Comparison of ENCODE assay signal across 14 cellular contexts in the genomic region with DNA sequence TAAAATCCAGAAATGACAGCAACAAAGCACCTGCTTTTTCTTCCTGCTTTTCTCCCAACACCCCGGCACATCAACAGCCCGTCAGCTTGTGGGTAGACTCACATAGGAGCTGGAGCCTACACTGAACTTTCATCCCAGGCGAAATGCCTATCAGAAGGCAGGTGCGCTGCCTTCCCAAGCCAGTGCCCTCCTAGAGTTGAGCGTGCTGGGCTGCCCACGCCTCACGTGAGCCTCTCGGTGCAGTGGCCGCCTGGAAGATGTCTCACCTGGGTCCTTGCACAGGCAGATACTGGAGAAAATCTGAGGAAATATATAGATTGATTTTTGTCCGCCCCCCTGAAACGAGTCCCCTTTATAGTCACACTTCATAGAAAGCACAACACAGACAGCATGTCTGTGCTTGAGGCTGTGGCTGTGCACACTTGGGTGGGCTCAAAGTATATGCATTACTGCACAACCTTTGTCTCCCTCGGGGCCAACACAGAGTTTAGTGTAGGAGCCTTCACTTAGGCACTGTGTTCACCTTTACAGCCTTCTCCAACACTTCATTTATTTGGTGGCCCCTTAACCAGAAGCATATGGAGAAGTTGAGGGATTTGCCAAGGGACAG.
A peak's percentile ranks its signal among the peaks of the same experiment; 100 is the strongest.
DNase-seq lines count a peak whose midpoint lies in the region; ATAC-seq, FAIRE-seq and TF ChIP-seq lines count a peak whose summit lies in the region.
"Had no signal": no experiment of that assay in that cellular context is flagged by ENCODE, and none has a peak within 500 bp of the region (broad histone marks: within the 10 kb centered on the region; RNA-seq: fewer than 3 reads in every experiment).

No MANE protein-coding gene starts in this region.

- in situ Hi-C loops in GM23248 (cut with MboI) = no loop called here

- no peaks in the 10 kb centered on the region for H3K9me3 Mint-ChIP-seq in T-cell

- H2AFZ ChIP-seq in GM23248 = no peak overlapping the region
- no peak overlapping the region for H2AFZ ChIP-seq in endothelial cell of umbilical vein (ENCODE audit: low read depth, low read length)

- no TSS peak for BruUV-seq in endothelial cell of umbilical vein (replicated peaks; lab: Mats Ljungman, UMichigan)

- no peaks in the 10 kb centered on the region for H3K36me3 ChIP-seq in GM23248 (ENCODE audit: low read depth)
- no peaks in the 10 kb centered on the region for H3K36me3 ChIP-seq in endothelial cell of umbilical vein (ENCODE audit: control insufficient read depth in 2 of 2, extremely low read depth in 1 of 2, insufficient read depth in 2 of 2, low read length in 2 of 2)
- no peaks in the 10 kb centered on the region for H3K36me3 ChIP-seq in skeletal muscle satellite cell (ENCODE audit: insufficient read depth, low read length)
- H3K36me3 ChIP-seq in body of pancreas (replicated peaks in 1 of 2; ENCODE audit: insufficient read depth in 1 of 2, low read depth in 2 of 2) = no peaks in the 10 kb centered on the region
- H3K36me3 ChIP-seq: esophagus squamous epithelium had no signal

- peak overlapping the region; percentile 97 for H3K27ac ChIP-seq in GM23248
- H3K27ac ChIP-seq in endothelial cell of umbilical vein (ENCODE audit: insufficient read depth, low read depth, low read length) = no peak overlapping the region
- no peak overlapping the region for H3K27ac ChIP-seq in body of pancreas
- H3K27ac ChIP-seq: right lobe of liver, VCaP had no signal

- H3K27me3 ChIP-seq in GM23248 (replicated peaks; ENCODE audit: insufficient read depth) = no peaks in the 10 kb centered on the region
- no peaks in the 10 kb centered on the region for H3K27me3 ChIP-seq in endothelial cell of umbilical vein (ENCODE audit: control insufficient read depth in 2 of 2, insufficient read depth in 2 of 2, low read length in 2 of 2)
- no peaks in the 10 kb centered on the region for H3K27me3 ChIP-seq in skeletal muscle satellite cell (ENCODE audit: control insufficient read depth, insufficient read depth, low read length)
- no peaks in the 10 kb centered on the region for H3K27me3 ChIP-seq in body of pancreas
- H3K27me3 ChIP-seq: esophagus squamous epithelium, right lobe of liver had no signal

- TF ChIP-seq POLR2A in endothelial cell of umbilical vein (IDR thresholded peaks at IDR 0.05; ENCODE audit: low read depth, low read length) (no peak), body of pancreas (IDR thresholded peaks at IDR 0.05) (no peak)

- H3K4me3 Mint-ChIP-seq in T-cell = peak overlapping the region in 1 of 3 donors; percentile 57

- H3K4me3 ChIP-seq in GM23248 (no peak overlapping the region), endothelial cell of umbilical vein (replicated peaks in 1 of 3; ENCODE audit: insufficient read depth in 1 of 3, low read depth in 1 of 3, low read length in 3 of 3) (no peak overlapping the region), skeletal muscle satellite cell (ENCODE audit: low read length) (no peak overlapping the region), body of pancreas (no peak overlapping the region)
- H3K4me3 ChIP-seq: esophagus squamous epithelium, right lobe of liver had no signal

- H3K9ac ChIP-seq in GM23248 = peak overlapping the region; percentile 82
- H3K9ac ChIP-seq in endothelial cell of umbilical vein (replicated peaks; ENCODE audit: extremely low read depth, insufficient read depth, low read length) = no peak overlapping the region
- H3K9ac ChIP-seq in skeletal muscle satellite cell (ENCODE audit: low read depth, low read length) = peak overlapping the region; percentile 40

- CTCF ChIA-PET in T-cell (lab: Charles Lee) = no interaction called here
- CTCF ChIA-PET in endothelial cell of umbilical vein (lab: Charles Lee) = no interaction called here

- H3K4me1 ChIP-seq in GM23248 (ENCODE audit: insufficient read depth) (peaks cover 58% of the 10 kb centered on the region), endothelial cell of umbilical vein (ENCODE audit: control insufficient read depth, extremely low read depth, insufficient read depth, low read length) (peaks cover 57% of the 10 kb centered on the region), skeletal muscle satellite cell (ENCODE audit: control insufficient read depth, insufficient read depth, low read length) (peaks cover 58% of the 10 kb centered on the region), body of pancreas (peaks cover 23% of the 10 kb centered on the region)

- H3K79me2 ChIP-seq in GM23248 (ENCODE audit: insufficient read depth) (0 out of 2 replicates have a peak, but pooled peaks cover 5% of the 10 kb centered on the region), endothelial cell of umbilical vein (ENCODE audit: control insufficient read depth, insufficient read depth, low read length) (no peaks in the 10 kb centered on the region)

- H3K27me3 Mint-ChIP-seq in T-cell = no peaks in the 10 kb centered on the region

- no peaks in the 10 kb centered on the region for H3K9me1 ChIP-seq in endothelial cell of umbilical vein (replicated peaks; ENCODE audit: control insufficient read depth, extremely low read depth, insufficient read depth, low read length)

- DNase-seq in GM23248 (no peak), T-cell (no peak), endothelial cell of umbilical vein (ENCODE audit: low read depth, low spot score) (no peak), body of pancreas (no peak), cerebellum (ENCODE audit: low spot score) (no peak), islet precursor cell (no peak)
- DNase-seq: esophagus squamous epithelium, KBM-7, NCI-H187 treated with DMSO at 0.1 percent for 48 hours, NCI-H526 treated with DMSO at 0.1 percent for 48 hours, SHP77 treated with DMSO at 0.1 percent for 48 hours had no signal

- dilution Hi-C loops in endothelial cell of umbilical vein (cut with MboI; ENCODE audit: extremely low pct_ligation_motif_present, low sequenced_read_pairs) = no loop called here

- no peak overlapping the region for H3K4me2 ChIP-seq in GM23248 (ENCODE audit: unreplicated experiment)
- no peak overlapping the region for H3K4me2 ChIP-seq in endothelial cell of umbilical vein (ENCODE audit: insufficient read depth, low read length)
- peak overlapping the region; percentile 34 for H3K4me2 ChIP-seq in skeletal muscle satellite cell (ENCODE audit: low read length)

- H3K4me1 Mint-ChIP-seq in T-cell = peaks cover 86 to 98% (median 90%) of the 10 kb centered on the region in 3 donors

- ATAC-seq in T-cell (replicated peaks in 1 of 4) (no peak), body of pancreas (no peak)
- ATAC-seq: right lobe of liver had no signal

- H3K9me2 ChIP-seq in GM23248 (ENCODE audit: insufficient read depth) = no peaks in the 10 kb centered on the region

- no peaks in the 10 kb centered on the region for H3K36me3 Mint-ChIP-seq in T-cell

- no peaks in the 10 kb centered on the region for H3K9me3 ChIP-seq in GM23248 (ENCODE audit: low read depth)
- no peaks in the 10 kb centered on the region for H3K9me3 ChIP-seq in endothelial cell of umbilical vein (replicated peaks; ENCODE audit: control insufficient read depth, insufficient read depth, low read length)
- no peaks in the 10 kb centered on the region for H3K9me3 ChIP-seq in skeletal muscle satellite cell (replicated peaks; ENCODE audit: low read length)
- H3K9me3 ChIP-seq in body of pancreas = no peaks in the 10 kb centered on the region
- H3K9me3 ChIP-seq: esophagus squamous epithelium, right lobe of liver had no signal

- POLR2A ChIA-PET in T-cell (lab: Charles Lee) (no interaction called here), endothelial cell of umbilical vein (lab: Charles Lee) (no interaction called here)

- intact Hi-C loops in endothelial cell of umbilical vein (cut with micrococcal nuclease) = no loop called here
- intact Hi-C loops in body of pancreas (cut with DNase I) = no loop called here

- peak overlapping the region; percentile 84 to 94 for H3K27ac Mint-ChIP-seq in T-cell

- H4K20me1 ChIP-seq in GM23248 (ENCODE audit: insufficient read depth) = no peaks in the 10 kb centered on the region
- no peaks in the 10 kb centered on the region for H4K20me1 ChIP-seq in endothelial cell of umbilical vein (replicated peaks; ENCODE audit: control insufficient read depth, extremely low read depth, insufficient read depth, low read length)

- no peak for TF ChIP-seq CTCF in endothelial cell of umbilical vein (IDR thresholded peaks at IDR 0.05; ENCODE audit: extremely low read depth in 1 of 2, insufficient read depth in 1 of 2, low read depth in 1 of 2, low read length in 2 of 2)
- TF ChIP-seq CTCF in body of pancreas (IDR thresholded peaks at IDR 0.05) = no peak

- FAIRE-seq in endothelial cell of umbilical vein (lab: Jason Lieb, UNC) = peak; percentile 8

- H3F3A ChIP-seq in GM23248 (ENCODE audit: insufficient read depth) = peaks cover 33% of the 10 kb centered on the region

- 93% methylated on average over 12 of the region's 12 CpGs for WGBS in GM23248 (ENCODE audit: low coverage in 1 of 2, low lambda C conversion rate in 2 of 2, missing lambda C conversion rate in 2 of 2), 2 experiments
- WGBS in body of pancreas, 2 donors = 93 to 96% methylated on average over 10 to 12 of the region's 12 CpGs

TF ChIP-seq in endothelial cell of umbilical vein, 7 proteins besides CTCF, POLR2A, EP300 and RAD21:
- TF ChIP-seq MYC (IDR thresholded peaks at IDR 0.05; ENCODE audit: low read depth, low read length) (no peak), GATA2 (IDR thresholded peaks at IDR 0.05; ENCODE audit: insufficient read depth, insufficient read length, low read depth, low read length) (no peak), POLR2AphosphoS5 (IDR thresholded peaks at IDR 0.05; ENCODE audit: insufficient read depth, low read depth, low read length) (no peak), EZH2 (IDR thresholded peaks at IDR 0.05; ENCODE audit: borderline replicate concordance, low read depth, low read length, severe bottlenecking) (no peak), FOS (IDR thresholded peaks at IDR 0.05; ENCODE audit: borderline replicate concordance, insufficient read depth, low read length) (no peak), JUN (IDR thresholded peaks at IDR 0.05; ENCODE audit: borderline replicate concordance, insufficient read depth, insufficient read length, low read depth) (no peak)
- TF ChIP-seq, protein P1, sequence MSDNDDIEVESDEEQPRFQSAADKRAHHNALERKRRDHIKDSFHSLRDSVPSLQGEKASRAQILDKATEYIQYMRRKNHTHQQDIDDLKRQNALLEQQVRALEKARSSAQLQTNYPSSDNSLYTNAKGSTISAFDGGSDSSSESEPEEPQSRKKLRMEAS (IDR thresholded peaks at IDR 0.05; ENCODE audit: insufficient read depth, insufficient read length) = no peak
